2 cellular contexts compared by ENCODE assay signal in the genomic region with DNA sequence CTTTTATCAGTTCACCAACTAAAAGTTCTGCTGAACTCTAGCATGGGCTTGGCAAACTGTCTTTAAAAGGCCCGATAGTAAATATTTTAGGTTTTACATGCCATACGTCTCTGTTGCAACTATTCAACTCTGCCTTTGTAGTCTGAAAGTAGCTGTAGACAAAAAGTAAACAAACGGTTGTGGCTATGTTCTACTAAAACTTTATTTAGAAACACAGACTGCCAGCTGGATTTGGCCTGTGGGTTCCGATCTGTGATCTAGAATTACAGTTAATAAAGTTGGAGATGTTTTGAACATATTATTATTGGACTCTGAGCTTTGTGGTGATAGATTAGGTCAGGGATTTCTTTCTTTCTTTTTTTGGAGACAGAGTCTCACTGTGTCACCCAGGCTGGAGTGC.
TF ChIP-seq lines count a peak whose summit lies in the region.

No MANE protein-coding gene starts in this region.

TF ChIP-seq in HepG2, 621 proteins besides CTCF, POLR2A, EP300 and RAD21:
- TF ChIP-seq, protein P1, sequence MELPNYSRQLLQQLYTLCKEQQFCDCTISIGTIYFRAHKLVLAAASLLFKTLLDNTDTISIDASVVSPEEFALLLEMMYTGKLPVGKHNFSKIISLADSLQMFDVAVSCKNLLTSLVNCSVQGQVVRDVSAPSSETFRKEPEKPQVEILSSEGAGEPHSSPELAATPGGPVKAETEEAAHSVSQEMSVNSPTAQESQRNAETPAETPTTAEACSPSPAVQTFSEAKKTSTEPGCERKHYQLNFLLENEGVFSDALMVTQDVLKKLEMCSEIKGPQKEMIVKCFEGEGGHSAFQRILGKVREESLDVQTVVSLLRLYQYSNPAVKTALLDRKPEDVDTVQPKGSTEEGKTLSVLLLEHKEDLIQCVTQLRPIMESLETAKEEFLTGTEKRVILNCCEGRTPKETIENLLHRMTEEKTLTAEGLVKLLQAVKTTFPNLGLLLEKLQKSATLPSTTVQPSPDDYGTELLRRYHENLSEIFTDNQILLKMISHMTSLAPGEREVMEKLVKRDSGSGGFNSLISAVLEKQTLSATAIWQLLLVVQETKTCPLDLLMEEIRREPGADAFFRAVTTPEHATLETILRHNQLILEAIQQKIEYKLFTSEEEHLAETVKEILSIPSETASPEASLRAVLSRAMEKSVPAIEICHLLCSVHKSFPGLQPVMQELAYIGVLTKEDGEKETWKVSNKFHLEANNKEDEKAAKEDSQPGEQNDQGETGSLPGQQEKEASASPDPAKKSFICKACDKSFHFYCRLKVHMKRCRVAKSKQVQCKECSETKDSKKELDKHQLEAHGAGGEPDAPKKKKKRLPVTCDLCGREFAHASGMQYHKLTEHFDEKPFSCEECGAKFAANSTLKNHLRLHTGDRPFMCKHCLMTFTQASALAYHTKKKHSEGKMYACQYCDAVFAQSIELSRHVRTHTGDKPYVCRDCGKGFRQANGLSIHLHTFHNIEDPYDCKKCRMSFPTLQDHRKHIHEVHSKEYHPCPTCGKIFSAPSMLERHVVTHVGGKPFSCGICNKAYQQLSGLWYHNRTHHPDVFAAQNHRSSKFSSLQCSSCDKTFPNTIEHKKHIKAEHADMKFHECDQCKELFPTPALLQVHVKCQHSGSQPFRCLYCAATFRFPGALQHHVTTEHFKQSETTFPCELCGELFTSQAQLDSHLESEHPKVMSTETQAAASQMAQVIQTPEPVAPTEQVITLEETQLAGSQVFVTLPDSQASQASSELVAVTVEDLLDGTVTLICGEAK (IDR thresholded peaks at IDR 0.05): peak; percentile 70
- TF ChIP-seq, protein P1 (CRISPR knock-in tag; IDR thresholded peaks at IDR 0.05): peak; percentile 77; the same call in 1 of the 2 replicates
- TF ChIP-seq ZNF44 (CRISPR knock-in tag; IDR thresholded peaks at IDR 0.05) (no peak), ZNF263 (CRISPR knock-in tag; IDR thresholded peaks at IDR 0.05) (no peak)
TF ChIP-seq in HepG2: peak in this region for 1.

TF ChIP-seq in K562, 482 proteins besides CTCF, POLR2A, EP300 and RAD21:
- TF ChIP-seq, protein P1 (IDR thresholded peaks at IDR 0.05): peak; percentile 75
- TF ChIP-seq, protein P1 (CRISPR knock-in tag; IDR thresholded peaks at IDR 0.05): 0 out of 2 replicates have a peak, but pooled peaks have one; percentile 18
- no peak for TF ChIP-seq TEAD4 (IDR thresholded peaks at IDR 0.05; ENCODE audit: low read length)
- TF ChIP-seq TEAD4 (CRISPR knock-in tag; IDR thresholded peaks at IDR 0.05; ENCODE audit: borderline replicate concordance): no peak
TF ChIP-seq in K562: peak in this region for 1.
